11 cellular contexts compared by ENCODE assay signal in genomic region chr2:1509271-1509995, GRCh38.
A peak's percentile ranks its signal among the peaks of the same experiment; 100 is the strongest.
DNase-seq lines count a peak whose midpoint lies in the region; ATAC-seq and TF ChIP-seq lines count a peak whose summit lies in the region.
"Had no signal": no experiment of that assay in that cellular context is flagged by ENCODE, and none has a peak within 500 bp of the region (broad histone marks: within the 10 kb centered on the region; RNA-seq: fewer than 3 reads in every experiment).

No MANE protein-coding gene starts in this region.

- H4K20me1 ChIP-seq in OCI-LY7 (ENCODE audit: insufficient read depth, low read length), result no peaks in the 10 kb centered on the region

- no peaks in the 10 kb centered on the region for H3K79me2 ChIP-seq in OCI-LY7 (ENCODE audit: insufficient read depth, low read depth, low read length)

- H3K36me3 Mint-ChIP-seq in activated T-cell treated with anti-CD3 and anti-CD28 coated beads, Interleukin-2, amount 50 U/mL, for 24 hours (ENCODE audit: low read depth), result no peaks in the 10 kb centered on the region
- H3K36me3 Mint-ChIP-seq in activated CD8-positive, alpha-beta T cell treated with anti-CD3 and anti-CD28 coated beads for 36 hours (ENCODE audit: low read depth), result no peaks in the 10 kb centered on the region

- H3K4me2 ChIP-seq in OCI-LY7 (ENCODE audit: low read length), result no peak overlapping the region

- no TSS peak for BruUV-seq in OCI-LY7 (replicated peaks; lab: Mats Ljungman, UMichigan)

- H3K4me3 ChIP-seq in prostate gland (no peak overlapping the region), OCI-LY7 (ENCODE audit: low read depth, low read length, poor library complexity, severe bottlenecking) (no peak overlapping the region)
- H3K4me3 ChIP-seq: MG63 had no signal

- H2AFZ ChIP-seq in OCI-LY7 (ENCODE audit: low read length), result no peak overlapping the region

- CTCF ChIA-PET in activated CD8-positive, alpha-beta T cell treated with anti-CD3 and anti-CD28 coated beads for 36 hours (lab: Charles Lee), result no interaction called here
- CTCF ChIA-PET in OCI-LY7 (lab: Charles Lee; ENCODE audit: unreplicated experiment), result no interaction called here

- H3K4me3 Mint-ChIP-seq in activated T-cell treated with anti-CD3 and anti-CD28 coated beads, Interleukin-2, amount 50 U/mL, for 24 hours, result no peak overlapping the region
- no peak overlapping the region for H3K4me3 Mint-ChIP-seq in activated CD8-positive, alpha-beta T cell treated with anti-CD3 and anti-CD28 coated beads for 36 hours

- TF ChIP-seq CTCF in activated CD8-positive, alpha-beta T cell treated with anti-CD3 and anti-CD28 coated beads for 36 hours (IDR thresholded peaks at IDR 0.05), result no peak
- TF ChIP-seq CTCF in prostate gland (IDR thresholded peaks at IDR 0.05), result no peak
- no peak for TF ChIP-seq CTCF in OCI-LY7 (conservative IDR thresholded peaks at IDR 0.05; ENCODE audit: low read length)
- TF ChIP-seq CTCF in GM13976 (IDR thresholded peaks at IDR 0.05; ENCODE audit: borderline replicate concordance, control extremely low read depth, extremely low read depth, insufficient read depth, missing control alignments), result no peak

- H3K27me3 ChIP-seq in prostate gland (replicated peaks; ENCODE audit: insufficient read depth), result no peaks in the 10 kb centered on the region
- H3K27me3 ChIP-seq: brain microvascular endothelial cell, MG63 had no signal

- intact Hi-C loops in activated CD8-positive, alpha-beta T cell treated with anti-CD3 and anti-CD28 coated beads for 36 hours (cut with micrococcal nuclease), result no loop called here
- intact Hi-C loops in cardiac septum (cut with DNase I) (no loop called here), prostate gland (cut with DNase I) (no loop called here), OCI-LY7 (cut with micrococcal nuclease; ENCODE audit: unreplicated experiment) (no loop called here)

- no peak for TF ChIP-seq POLR2A in prostate gland (IDR thresholded peaks at IDR 0.05)

- H3K27ac Mint-ChIP-seq in activated T-cell treated with anti-CD3 and anti-CD28 coated beads, Interleukin-2, amount 50 U/mL, for 24 hours, result peak overlapping the region; percentile 59
- no peak overlapping the region for H3K27ac Mint-ChIP-seq in activated CD8-positive, alpha-beta T cell treated with anti-CD3 and anti-CD28 coated beads for 36 hours

- H3K36me3 ChIP-seq in prostate gland, result no peaks in the 10 kb centered on the region
- H3K36me3 ChIP-seq in OCI-LY7 (ENCODE audit: insufficient read depth, low read length), result no peaks in the 10 kb centered on the region
- H3K36me3 ChIP-seq: brain microvascular endothelial cell, MG63 had no signal

- H3K27ac ChIP-seq in prostate gland (no peak overlapping the region), OCI-LY7 (ENCODE audit: low read depth, low read length, poor library complexity, severe bottlenecking) (no peak overlapping the region)
- H3K27ac ChIP-seq: brain microvascular endothelial cell had no signal

- POLR2A ChIA-PET in activated CD8-positive, alpha-beta T cell treated with anti-CD3 and anti-CD28 coated beads for 36 hours (lab: Charles Lee), result no interaction called here
- POLR2A ChIA-PET in OCI-LY7 (lab: Charles Lee), result no interaction called here

- WGBS in prostate gland, result 58% methylated on average over 5 of the region's 5 CpGs

- H3K9me3 Mint-ChIP-seq in activated T-cell treated with anti-CD3 and anti-CD28 coated beads, Interleukin-2, amount 50 U/mL, for 24 hours, result no peaks in the 10 kb centered on the region
- no peaks in the 10 kb centered on the region for H3K9me3 Mint-ChIP-seq in activated CD8-positive, alpha-beta T cell treated with anti-CD3 and anti-CD28 coated beads for 36 hours

- no peak for DNase-seq in activated T-cell treated with anti-CD3 and anti-CD28 coated beads, Interleukin-2, amount 50 U/mL, for 24 hours
- DNase-seq in activated T-cell treated with anti-CD3 and anti-CD28 coated beads, Interleukin-2, amount 50 U/mL, for 1 hour, result no peak
- peak; percentile 31 for DNase-seq in activated CD8-positive, alpha-beta T cell treated with anti-CD3 and anti-CD28 coated beads for 36 hours
- peak; percentile 46 for DNase-seq in cardiac septum (ENCODE audit: low spot score)
- DNase-seq in stimulated activated naive CD8-positive, alpha-beta T cell treated with anti-CD3 and anti-CD28 coated beads, Interleukin-15, Interleukin-2, amounts not matched to agents 100 U/mL and 50 U/mL, for 24 hours, result no peak
- DNase-seq in prostate gland (ENCODE audit: low spot score), result no peak
- no peak for DNase-seq in OCI-LY7 (ENCODE audit: low spot score)
- no peak for DNase-seq in GM13976 (ENCODE audit: low spot score)
- DNase-seq: brain microvascular endothelial cell, MG63, occipital lobe had no signal

- H3K9me3 ChIP-seq in prostate gland (no peaks in the 10 kb centered on the region), OCI-LY7 (ENCODE audit: low read length) (no peaks in the 10 kb centered on the region)
- H3K9me3 ChIP-seq: MG63 had no signal

- H3K4me1 ChIP-seq in prostate gland (replicated peaks) (no peaks in the 10 kb centered on the region), OCI-LY7 (ENCODE audit: insufficient read depth, low read length, poor library complexity, severe bottlenecking) (no peaks in the 10 kb centered on the region)

- peak; percentile 86 for ATAC-seq in activated CD8-positive, alpha-beta T cell treated with anti-CD3 and anti-CD28 coated beads for 36 hours
- peak; percentile 49 for ATAC-seq in stimulated activated naive CD8-positive, alpha-beta T cell treated with anti-CD3 and anti-CD28 coated beads, Interleukin-15, Interleukin-2, amounts not matched to agents 100 U/mL and 50 U/mL, for 24 hours

- in situ Hi-C loops in GM13976 (cut with MboI; ENCODE audit: low sequenced_read_pairs, unreplicated experiment), result no loop called here

- H3K9me2 ChIP-seq in OCI-LY7 (ENCODE audit: insufficient read depth, low read length), result no peaks in the 10 kb centered on the region

- H3K4me1 Mint-ChIP-seq in activated T-cell treated with anti-CD3 and anti-CD28 coated beads, Interleukin-2, amount 50 U/mL, for 24 hours (ENCODE audit: low read depth), result peaks cover 26% of the 10 kb centered on the region
- peaks cover 12% of the 10 kb centered on the region for H3K4me1 Mint-ChIP-seq in activated CD8-positive, alpha-beta T cell treated with anti-CD3 and anti-CD28 coated beads for 36 hours (ENCODE audit: low read depth)

- H3K27me3 Mint-ChIP-seq in activated T-cell treated with anti-CD3 and anti-CD28 coated beads, Interleukin-2, amount 50 U/mL, for 24 hours, result no peaks in the 10 kb centered on the region
- no peaks in the 10 kb centered on the region for H3K27me3 Mint-ChIP-seq in activated CD8-positive, alpha-beta T cell treated with anti-CD3 and anti-CD28 coated beads for 36 hours

Comparison
In these comparisons a context has a peak if more than half of its experiments do, and no peak if none do; other contexts are left out.
1. DNase-seq: peak in activated CD8-positive, alpha-beta T cell treated with anti-CD3 and anti-CD28 coated beads for 36 hours (single experiment) and cardiac septum (single experiment); none in activated T-cell treated with anti-CD3 and anti-CD28 coated beads, Interleukin-2, amount 50 U/mL, for 24 hours (single experiment), activated T-cell treated with anti-CD3 and anti-CD28 coated beads, Interleukin-2, amount 50 U/mL, for 1 hour (single experiment), stimulated activated naive CD8-positive, alpha-beta T cell treated with anti-CD3 and anti-CD28 coated beads, Interleukin-15, Interleukin-2, amounts not matched to agents 100 U/mL and 50 U/mL, for 24 hours (single experiment), prostate gland (single experiment), OCI-LY7 (single experiment) and GM13976 (single experiment).